Comparison of ENCODE assay signal across 9 cellular contexts in genomic region chr5:100595152-100595811, GRCh38.
DNase-seq lines count a peak whose midpoint lies in the region; ATAC-seq and TF ChIP-seq lines count a peak whose summit lies in the region.
"Had no signal": no experiment of that assay in that cellular context is flagged by ENCODE, and none has a peak within 500 bp of the region (broad histone marks: within the 10 kb centered on the region; RNA-seq: fewer than 3 reads in every experiment).

No MANE protein-coding gene starts in this region.

- in situ Hi-C loops in astrocyte of the cerebellum (cut with HindIII; ENCODE audit: low sequenced_read_pairs), result no loop called here

- intact Hi-C loops in spleen (cut with DNase I; ENCODE audit: low total_unique reads), result no loop called here

- WGBS in hepatocyte (ENCODE audit: low lambda C conversion rate, missing lambda C conversion rate), result 62% methylated on average over 7 of the region's 7 CpGs
- 72 to 86% (median 84%) methylated on average over 7 of the region's 7 CpGs for whole genome bisulfite sequencing in spleen, 5 donors

- DNase-seq in HT1080 (ENCODE audit: low read depth) (peak; percentile 93), astrocyte of the cerebellum (ENCODE audit: low read depth) (peak; percentile 94), hepatocyte (ENCODE audit: low spot score) (peak; percentile 72), stromal cell of bone marrow (ENCODE audit: low read depth) (peak; percentile 95), spleen (no peak), NCI-H345 (lab: John Stamatoyannopoulos, UW) (no peak)
- DNase-seq: naive thymus-derived CD8-positive, alpha-beta T cell had no signal

- no peaks in the 10 kb centered on the region for H3K27me3 ChIP-seq in hepatocyte
- H3K27me3 ChIP-seq in spleen (replicated peaks in 1 of 7), result no peaks in the 10 kb centered on the region

- no peaks in the 10 kb centered on the region for H3K9me2 ChIP-seq in hepatocyte (replicated peaks; ENCODE audit: insufficient read depth)

- peak overlapping the region; percentile 59 for H3K4me2 ChIP-seq in hepatocyte

- no peak for TF ChIP-seq CTCF in astrocyte of the cerebellum (IDR thresholded peaks at IDR 0.05; ENCODE audit: low read depth, low read length, missing control alignments)
- TF ChIP-seq CTCF in hepatocyte (IDR thresholded peaks at IDR 0.05; ENCODE audit: poor library complexity), result no peak
- no peak for TF ChIP-seq CTCF in spleen (IDR thresholded peaks at IDR 0.05 in 8 of 11, conservative IDR thresholded peaks at IDR 0.05 in 3 of 11)

- ATAC-seq in HG03139 (IDR thresholded peaks at IDR 0.05; ENCODE audit: unreplicated experiment) (no peak), GM21786 (IDR thresholded peaks at IDR 0.05; ENCODE audit: unreplicated experiment) (no peak)
- ATAC-seq: naive thymus-derived CD8-positive, alpha-beta T cell had no signal

- H3K79me2 ChIP-seq in hepatocyte, result no peaks in the 10 kb centered on the region

- no peak overlapping the region for H2AFZ ChIP-seq in hepatocyte

- H3K4me3 ChIP-seq in astrocyte of the cerebellum (ENCODE audit: low read depth, low read length) (peak overlapping the region; percentile 4), hepatocyte (no peak overlapping the region), spleen (no peak overlapping the region)

- H3K9me3 ChIP-seq in hepatocyte (ENCODE audit: low read depth) (no peaks in the 10 kb centered on the region), spleen (no peaks in the 10 kb centered on the region)

- H3K27ac ChIP-seq in hepatocyte (peak overlapping the region; percentile 46), spleen (no peak overlapping the region)

- H4K20me1 ChIP-seq in hepatocyte (ENCODE audit: insufficient read depth, poor library complexity, severe bottlenecking), result no peaks in the 10 kb centered on the region

- H3K4me1 ChIP-seq in hepatocyte (ENCODE audit: insufficient read depth) (no peaks in the 10 kb centered on the region), spleen (no peaks in the 10 kb centered on the region)

- no peaks in the 10 kb centered on the region for H3K36me3 ChIP-seq in hepatocyte (replicated peaks; ENCODE audit: insufficient read depth, low read depth)
- no peaks in the 10 kb centered on the region for H3K36me3 ChIP-seq in spleen

- TF ChIP-seq POLR2A in spleen (IDR thresholded peaks at IDR 0.05), result no peak

Comparison
In these comparisons a context has a peak if more than half of its experiments do, and no peak if none do; other contexts are left out.
1. DNase-seq: peak in HT1080 (single experiment), astrocyte of the cerebellum (single experiment), hepatocyte (single experiment) and stromal cell of bone marrow (single experiment); none in spleen (single experiment) and NCI-H345 (single experiment).